Comparison of ENCODE assay signal across 25 cellular contexts in genomic region chr3:113454625-113455024, GRCh38. TPM values are rescaled to one million over a fixed set of nuclear protein-coding genes. Genes with fewer than 3 reads are reported as not detected.
DNase-seq lines count a peak whose midpoint lies in the region; ATAC-seq, FAIRE-seq and TF ChIP-seq lines count a peak whose summit lies in the region.
"Had no signal": no experiment of that assay in that cellular context is flagged by ENCODE, and none has a peak within 500 bp of the region (broad histone marks: within the 10 kb centered on the region; RNA-seq: fewer than 3 reads in every experiment).

No MANE protein-coding gene starts in this region.

- in situ Hi-C loops in GM12878 (cut with MboI): no loop called here

- H3K9ac ChIP-seq in SK-N-MC (ENCODE audit: insufficient read length): no peak overlapping the region
- no peak overlapping the region for H3K9ac ChIP-seq in GM12878 (ENCODE audit: control insufficient read depth, insufficient read depth, low read length)

- H3K4me1 ChIP-seq in GM12878 (ENCODE audit: control insufficient read depth, insufficient read depth, low read length): no peaks in the 10 kb centered on the region
- H3K4me1 ChIP-seq: HAP-1, SJSA1 had no signal

- peak; percentile 2 for DNase-seq in DMS79 (lab: John Stamatoyannopoulos, UW)
- no peak for DNase-seq in DMS79 treated with DMSO at 0.1 percent for 48 hours (lab: John Stamatoyannopoulos, UW)
- DNase-seq in SK-N-MC (ENCODE audit: low read depth, low spot score): no peak
- no peak for DNase-seq in GM12878 (ENCODE audit: low read depth, low spot score)
- no peak for DNase-seq in germinal center (ENCODE audit: low spot score)
- DNase-seq in left colon: no peak
- DNase-seq: CD8-positive, alpha-beta T cell; DND-41; GOT3; HFFc6; NCI-H1105; NCI-H1436 treated with DMSO at 0.1 percent for 48 hours; NCI-H187 treated with DMSO at 0.1 percent for 48 hours; NCI-H2171 treated with DMSO at 0.1 percent for 48 hours; NCI-H524 treated with DMSO at 0.1 percent for 48 hours; NCI-H774; PC-9 had no signal

- FAIRE-seq in GM12878 (lab: Jason Lieb, UNC): peak; percentile 56
- FAIRE-seq: HepG2, K562 had no signal

- peaks cover 18% of the 10 kb centered on the region for H3K36me3 ChIP-seq in SK-N-MC (ENCODE audit: insufficient read depth, low read length)
- peaks cover 1 to 3% of the 10 kb centered on the region in 2 experiments; a peak in 3 of 4 replicates for H3K36me3 ChIP-seq in GM12878 (ENCODE audit: control insufficient read depth in 2 of 2, insufficient read depth in 2 of 2, low read length in 1 of 2)

- BruUV-seq in GM12878 (replicated peaks; lab: Mats Ljungman, UMichigan): no TSS peak

- TF ChIP-seq CTCF in GM12878 (IDR thresholded peaks at IDR 0.05 in 2 of 3, conservative IDR thresholded peaks at IDR 0.05 in 1 of 3; ENCODE audit: control insufficient read depth in 2 of 3, extremely low read depth in 1 of 3, insufficient read depth in 1 of 3, low read depth in 3 of 3, low read length in 3 of 3): no peak

- TF ChIP-seq RAD21 in GM12878 (IDR thresholded peaks at IDR 0.05; ENCODE audit: insufficient read depth, low read depth, low read length): no peak

- TF ChIP-seq EP300 in GM12878 (IDR thresholded peaks at IDR 0.05; ENCODE audit: borderline replicate concordance in 1 of 2, control insufficient read depth in 1 of 2, low read depth in 2 of 2, low read length in 2 of 2): no peak

- H3K79me2 ChIP-seq in GM12878 (ENCODE audit: control insufficient read depth, insufficient read depth, low read length): no peaks in the 10 kb centered on the region

- TF ChIP-seq POLR2A in GM12878 (IDR thresholded peaks at IDR 0.05; ENCODE audit: low read depth, low read length) (no peak), GM18505 (IDR thresholded peaks at IDR 0.05; ENCODE audit: borderline replicate concordance, extremely low read depth, insufficient read depth, insufficient read length) (no peak)

- WGBS in GM12878 (ENCODE audit: insufficient coverage, insufficient replicate concordance, low lambda C conversion rate, missing lambda C conversion rate): 67% methylated on average over 3 of the region's 3 CpGs

- H3K9me3 ChIP-seq in SK-N-MC (ENCODE audit: low read depth, low read length) (no peaks in the 10 kb centered on the region), GM12878 (replicated peaks; ENCODE audit: control insufficient read depth, insufficient read depth, low read length) (no peaks in the 10 kb centered on the region)
- H3K9me3 ChIP-seq: HAP-1, SJSA1 had no signal

- no peaks in the 10 kb centered on the region for H4K20me1 ChIP-seq in GM12878 (ENCODE audit: control insufficient read depth, insufficient read depth)

- SMC1A ChIA-PET in GM12878 (lab: Charles Lee; ENCODE audit: uncharacterized antibody, unreplicated experiment): interaction anchor here (1.2 to 1.3 kb wide), 2 partner anchors 9 to 14 kb away, joined by 3 read pairs; no protein-coding TSS in a partner anchor

- H2AFZ ChIP-seq in GM12878 (ENCODE audit: control insufficient read depth, low read depth, low read length): no peak overlapping the region
- H2AFZ ChIP-seq: PC-9 had no signal

- RAD21 ChIA-PET in GM12878 (lab: Charles Lee; ENCODE audit: unreplicated experiment): no interaction called here

- H3K4me2 ChIP-seq in GM12878 (ENCODE audit: control insufficient read depth, insufficient read depth): no peak overlapping the region
- H3K4me2 ChIP-seq: PC-9 had no signal

- CTCF ChIA-PET in GM12878 (lab: Yijun Ruan, JAX): no interaction called here

- H3K27me3 ChIP-seq in GM12878 (replicated peaks in 1 of 2; ENCODE audit: control insufficient read depth in 2 of 2, insufficient read depth in 2 of 2, low read length in 1 of 2): no peaks in the 10 kb centered on the region
- H3K27me3 ChIP-seq: SJSA1 had no signal

- intact Hi-C loops in GM12878 (cut with micrococcal nuclease; ENCODE audit: unreplicated experiment): no loop called here
- intact Hi-C loops in left colon (cut with DNase I, micrococcal nuclease): no loop called here

- H3K4me3 ChIP-seq in SK-N-MC (no peak overlapping the region), GM12878 (no peak overlapping the region)
- H3K4me3 ChIP-seq: HAP-1, K562, PC-9, SJSA1 had no signal

- no peak for ATAC-seq in GM12878
- ATAC-seq in left colon: no peak
- no peak for ATAC-seq in GM18505 (IDR thresholded peaks at IDR 0.05; ENCODE audit: unreplicated experiment)
- ATAC-seq: CD8-positive, alpha-beta T cell; HepG2; K562; Right ventricle myocardium inferior had no signal

- POLR2A ChIA-PET in GM12878 (lab: Charles Lee): no interaction called here

- H3K27ac ChIP-seq in SK-N-MC (peak overlapping the region; percentile 82; the same call in 1 of the 2 replicates), GM12878 (ENCODE audit: control insufficient read depth, insufficient read depth) (no peak overlapping the region)
- H3K27ac ChIP-seq: 22Rv1, C4-2B, PC-9, SJSA1 had no signal

TF ChIP-seq in GM12878, 131 proteins besides CTCF, POLR2A, EP300 and RAD21 (continues in another document):
- TF ChIP-seq GATAD2B (conservative IDR thresholded peaks at IDR 0.05; ENCODE audit: low read depth) (no peak), REST (IDR thresholded peaks at IDR 0.05; ENCODE audit: low read depth, low read length) (no peak), PAX8 (IDR thresholded peaks at IDR 0.05) (no peak), MLLT1 (IDR thresholded peaks at IDR 0.05) (no peak), TBL1XR1 (IDR thresholded peaks at IDR 0.05; ENCODE audit: low read depth, low read length) (no peak), SRF (IDR thresholded peaks at IDR 0.05; ENCODE audit: low read depth in 2 of 2, low read length in 2 of 2) (no peak), TCF3 (IDR thresholded peaks at IDR 0.05; ENCODE audit: borderline replicate concordance, insufficient read depth, low read depth, low read length) (no peak), RUNX3 (IDR thresholded peaks at IDR 0.05; ENCODE audit: low read length) (no peak), ZNF384 (IDR thresholded peaks at IDR 0.05; ENCODE audit: borderline replicate concordance, low read depth, low read length) (no peak), BCL11A (IDR thresholded peaks at IDR 0.05; ENCODE audit: low read depth, low read length) (no peak), KAT2A (conservative IDR thresholded peaks at IDR 0.05; ENCODE audit: control insufficient read depth, low read depth, low read length) (no peak), SREBF1 (IDR thresholded peaks at IDR 0.05; ENCODE audit: low read length) (no peak)

RNA-seq across cellular contexts. Expression of gene CFAP44, which starts 13.3 kb away (rescaled TPM):
- total RNA-seq in GM12878 (2013; cell fraction: nucleolus; rRNA removed): 42.5 and 52.8 TPM in 2 replicates
- total RNA-seq in GM12878 (2014; rRNA removed) (4.2 TPM in 2 replicates), GM12878 (2014; rRNA removed; fragmentation: Illumina TruSeq; extraction: Trizol) (5.9 and 6.6 TPM in 2 replicates), GM12878 (2021) (2.6 and 5.7 TPM in 2 replicates), left colon (1 to 10 TPM; 9.3 to 9.9 TPM)
- 2.3 TPM for polyA plus RNA-seq in GM12878 (2011; ENCODE audit: low read depth)
- polyA plus RNA-seq in GM12878 (2011; rRNA removed) (4.7 and 7.3 TPM in 2 replicates), GM12878 (2014; fragmentation: Illumina TruSeq; extraction: Trizol) (4.5 and 6.4 TPM in 2 replicates), GM12878 (2014; fragmentation: Nextera tagmentation; extraction: Ambion mirVana) (under 1 TPM; 0.76 to 0.93 TPM), GM12878 (2014; rRNA removed) (2.4 and 3.2 TPM in 2 replicates), GM12878 (2016; fragmentation: Nextera tagmentation; extraction: Ambion mirVana) (1 to 10 TPM; 1.3 to 1.7 TPM)
- 0.87 and 0.95 TPM in 2 replicates for polyA plus RNA-seq in GM12878 (2011; cell fraction: cytosol; rRNA removed)
- 18.4 and 18.5 TPM in 2 replicates for polyA plus RNA-seq in GM12878 (2011; cell fraction: nucleus; rRNA removed)
- 2.7 and 3.0 TPM in 2 replicates for polyA plus RNA-seq in GM12878 (2012)
- polyA minus RNA-seq in GM12878 (2011; rRNA and poly(A)+ RNA removed): 5.3 and 7.2 TPM in 2 replicates
- 0.21 and 0.80 TPM in 2 replicates for polyA minus RNA-seq in GM12878 (2011; cell fraction: cytosol; rRNA and poly(A)+ RNA removed)
- 10.0 and 16.0 TPM in 2 replicates for polyA minus RNA-seq in GM12878 (2011; cell fraction: nucleus; rRNA and poly(A)+ RNA removed)
